8 cellular contexts compared by ENCODE assay signal in the genomic region with DNA sequence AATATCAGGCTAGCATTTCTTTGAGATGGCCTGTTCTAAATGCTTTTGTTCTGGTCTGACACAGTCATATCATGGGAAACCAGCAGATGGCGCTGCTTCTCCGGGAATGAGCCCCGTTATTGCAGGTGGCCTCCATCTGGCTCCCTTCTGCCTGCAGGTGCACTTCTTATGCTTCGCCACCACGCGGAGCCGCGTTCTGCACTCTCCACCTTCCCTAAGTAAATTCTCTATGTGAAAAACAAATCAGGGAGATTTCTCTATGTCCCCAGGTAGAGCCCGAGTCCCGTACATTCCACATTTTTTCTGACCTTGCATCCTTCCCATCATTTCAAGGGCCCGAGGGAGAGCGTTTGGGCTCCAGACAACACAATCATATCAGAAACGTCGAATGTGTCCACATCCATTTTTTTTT. TPM values are rescaled to one million over a fixed set of nuclear protein-coding genes. Genes with fewer than 3 reads are reported as not detected.
DNase-seq lines count a peak whose midpoint lies in the region; ATAC-seq and TF ChIP-seq lines count a peak whose summit lies in the region.

No MANE protein-coding gene starts in this region.

- H3K27ac ChIP-seq in C4-2B: no peak overlapping the region

- peak; percentile 59 for DNase-seq in NCI-H510A (lab: John Stamatoyannopoulos, UW)
- DNase-seq in activated CD4-positive, alpha-beta T cell treated with anti-CD3 and anti-CD28 coated beads for 1 hour: peak; percentile 77
- DNase-seq in cerebellum (ENCODE audit: low spot score): peak; percentile 91
- DNase-seq in left lobe of liver (ENCODE audit: low spot score): peak; percentile 89
- DNase-seq in stimulated activated CD4-positive, alpha-beta T cell treated with anti-CD3 and anti-CD28 coated beads, Interleukin-4, amount 100 ng/mL, for 48 hours (ENCODE audit: low read depth in 2 of 2): peak; percentile 77 to 93

- ATAC-seq in GM19328 (IDR thresholded peaks at IDR 0.05; ENCODE audit: unreplicated experiment) (peak; percentile 84), HG03432 (IDR thresholded peaks at IDR 0.05; ENCODE audit: unreplicated experiment) (peak; percentile 87), left lobe of liver (peak; percentile 99)

- peak; percentile 99 for TF ChIP-seq CTCF in C4-2B (conservative IDR thresholded peaks at IDR 0.05)

RNA-seq across cellular contexts. Expression of a gene that starts 26.2 kb away (rescaled TPM):
- 20.3 TPM for total RNA-seq in cerebellum
- 31.4 TPM for total RNA-seq in left lobe of liver

RNA-seq across cellular contexts. Expression of a gene that starts 44.6 kb away (rescaled TPM):
- 3.0 TPM for total RNA-seq in cerebellum
- total RNA-seq in left lobe of liver: 13.6 TPM
